ENCODE assay signal across 13 cellular contexts in the genomic region with DNA sequence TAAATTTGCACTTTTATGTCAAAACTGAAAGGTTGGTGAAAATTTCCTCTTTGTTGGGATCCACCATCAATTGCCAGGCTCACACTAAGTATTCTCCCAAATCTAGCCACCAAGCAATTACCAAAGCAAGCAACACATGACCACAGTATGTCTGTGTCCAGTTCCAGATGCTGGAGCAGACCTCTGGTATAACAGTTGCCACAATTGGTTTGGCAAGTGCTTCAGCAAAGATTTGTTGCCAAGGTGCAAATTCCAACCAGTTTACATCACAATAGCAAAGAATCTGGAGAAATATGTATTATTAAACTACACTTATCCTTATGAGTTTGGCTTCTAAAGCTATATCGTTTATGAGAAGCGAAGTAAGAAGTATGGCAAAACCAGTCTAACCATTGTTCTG. TPM values are rescaled to one million over a fixed set of nuclear protein-coding genes. Genes with fewer than 3 reads are reported as not detected.
DNase-seq lines count a peak whose midpoint lies in the region; TF ChIP-seq lines count a peak whose summit lies in the region.
"Had no signal": no experiment of that assay in that cellular context is flagged by ENCODE, and none has a peak within 500 bp of the region (broad histone marks: within the 10 kb centered on the region; RNA-seq: fewer than 3 reads in every experiment).

No MANE protein-coding gene starts in this region.

- DNase-seq in AG09309 (ENCODE audit: low read depth) (peak; percentile 93), MG63 (peak; percentile 79), dermis microvascular lymphatic vessel endothelial cell (ENCODE audit: low read depth in 2 of 2) (peak; percentile 39 to 55), myocyte (ENCODE audit: low read depth) (peak; percentile 91), middle frontal gyrus (ENCODE audit: extremely low spot score, low spot score) (no peak), HuH-7.5 (ENCODE audit: low spot score) (no peak), cortex of kidney (lab: John Stamatoyannopoulos, UW) (no peak)
- DNase-seq in activated CD4-positive, alpha-beta T cell treated with anti-CD3 and anti-CD28 coated beads, Interleukin-2, amount 10 ng/mL, durations not matched to agents 7 days and 5 days, result no peak
- DNase-seq: activated CD4-positive, alpha-beta T cell treated with anti-CD3 and anti-CD28 coated beads for 48 hours; NCI-H1436 treated with DMSO at 0.1 percent for 48 hours; stimulated activated CD4-positive, alpha-beta T cell treated with anti-CD3 and anti-CD28 coated beads, Interleukin-12 subunit alpha, Interleukin-12 subunit beta, amount 100 ng/mL, for 4 hours had no signal

- H3K4me3 ChIP-seq in AG09309 (ENCODE audit: control insufficient read depth, low read depth, low read length), result no peak overlapping the region
- H3K4me3 ChIP-seq in MG63, result no peak overlapping the region
- H3K4me3 ChIP-seq: vagina had no signal

- POLR2A ChIA-PET in activated CD4-positive, alpha-beta T cell treated with anti-CD3 and anti-CD28 coated beads, Interleukin-2, amount 10 ng/mL, durations not matched to agents 7 days and 5 days (lab: Charles Lee), result no interaction called here

- H3K36me3 Mint-ChIP-seq in activated CD4-positive, alpha-beta T cell treated with anti-CD3 and anti-CD28 coated beads, Interleukin-2, amount 10 ng/mL, durations not matched to agents 7 days and 5 days (ENCODE audit: low read depth), result peaks cover 46% of the 10 kb centered on the region

- no peaks in the 10 kb centered on the region for H3K27me3 Mint-ChIP-seq in activated CD4-positive, alpha-beta T cell treated with anti-CD3 and anti-CD28 coated beads, Interleukin-2, amount 10 ng/mL, durations not matched to agents 7 days and 5 days

- no peak overlapping the region for H3K4me3 Mint-ChIP-seq in activated CD4-positive, alpha-beta T cell treated with anti-CD3 and anti-CD28 coated beads, Interleukin-2, amount 10 ng/mL, durations not matched to agents 7 days and 5 days

- no peaks in the 10 kb centered on the region for H3K27me3 ChIP-seq in MG63
- H3K27me3 ChIP-seq: vagina had no signal

- CTCF ChIA-PET in activated CD4-positive, alpha-beta T cell treated with anti-CD3 and anti-CD28 coated beads, Interleukin-2, amount 10 ng/mL, durations not matched to agents 7 days and 5 days (lab: Charles Lee), result interaction anchor here (1.4 kb wide), 2 partner anchors 10 to 12 kb away, joined by 3 read pairs; no protein-coding TSS in a partner anchor

- peaks cover 44% of the 10 kb centered on the region for H3K36me3 ChIP-seq in MG63
- H3K36me3 ChIP-seq: vagina had no signal

- peaks cover 6% of the 10 kb centered on the region for H3K9me3 Mint-ChIP-seq in activated CD4-positive, alpha-beta T cell treated with anti-CD3 and anti-CD28 coated beads, Interleukin-2, amount 10 ng/mL, durations not matched to agents 7 days and 5 days
- H3K9me3 Mint-ChIP-seq: activated T-helper 2 cell treated with anti-CD3 and anti-CD28 coated beads, Interferon-gamma antibody, Interleukin-2, Interleukin-4, amounts not matched to agents 10 μg/mL and 5 μg/mL and 100 μg/mL, durations not matched to agents 14 hours and 24 hours and 36 hours had no signal

- peaks cover 1% of the 10 kb centered on the region; the same call in 1 of the 2 replicates for H3K9me3 ChIP-seq in MG63
- H3K9me3 ChIP-seq: vagina had no signal

- no peak overlapping the region for H3K27ac Mint-ChIP-seq in activated CD4-positive, alpha-beta T cell treated with anti-CD3 and anti-CD28 coated beads, Interleukin-2, amount 10 ng/mL, durations not matched to agents 7 days and 5 days
- H3K27ac Mint-ChIP-seq: activated T-helper 2 cell treated with anti-CD3 and anti-CD28 coated beads, Interferon-gamma antibody, Interleukin-2, Interleukin-4, amounts not matched to agents 10 μg/mL and 5 μg/mL and 100 μg/mL, durations not matched to agents 14 hours and 24 hours and 36 hours had no signal

- peaks cover 5% of the 10 kb centered on the region for H3K4me1 Mint-ChIP-seq in activated CD4-positive, alpha-beta T cell treated with anti-CD3 and anti-CD28 coated beads, Interleukin-2, amount 10 ng/mL, durations not matched to agents 7 days and 5 days

- TF ChIP-seq CTCF in AG09309 (IDR thresholded peaks at IDR 0.05; ENCODE audit: control insufficient read depth, insufficient read depth, low read depth, low read length, missing control alignments), result no peak

RNA-seq across cellular contexts. Expression of a gene that starts 6.4 kb away (rescaled TPM):
- 13.8 and 21.6 TPM in 2 replicates for total RNA-seq in MG63 (2014; rRNA removed; shearing (Covaris generic); ENCODE audit: low replicate concordance)
- total RNA-seq in dermis microvascular lymphatic vessel endothelial cell (3.3 and 4.6 TPM in 2 replicates), myocyte (4.0 and 5.0 TPM in 2 replicates)
- polyA plus RNA-seq in myocyte (2012), result 33.0 TPM
- 10 to 100 TPM; 20.2 to 20.3 TPM for total RNA-seq in activated CD4-positive, alpha-beta T cell treated with anti-CD3 and anti-CD28 coated beads, Interleukin-2, amount 10 ng/mL, durations not matched to agents 7 days and 5 days

RNA-seq across cellular contexts. Expression of a gene that starts 6.5 kb away (rescaled TPM):
- total RNA-seq in MG63 (2014; rRNA removed; shearing (Covaris generic); ENCODE audit: low replicate concordance), result 5.7 and 10.4 TPM in 2 replicates
- total RNA-seq in dermis microvascular lymphatic vessel endothelial cell (10.7 and 13.9 TPM in 2 replicates), myocyte (9.3 and 13.4 TPM in 2 replicates)
- 8.7 TPM for polyA plus RNA-seq in myocyte (2012)
- 1 to 10 TPM; 4.5 TPM for total RNA-seq in activated CD4-positive, alpha-beta T cell treated with anti-CD3 and anti-CD28 coated beads, Interleukin-2, amount 10 ng/mL, durations not matched to agents 7 days and 5 days

Comparison
In these comparisons a context has a peak if more than half of its experiments do, and no peak if none do; other contexts are left out.
1. DNase-seq: peak in AG09309 (single experiment), MG63 (single experiment), dermis microvascular lymphatic vessel endothelial cell (2 of 2) and myocyte (single experiment); none in middle frontal gyrus (single experiment), activated CD4-positive, alpha-beta T cell treated with anti-CD3 and anti-CD28 coated beads, Interleukin-2, amount 10 ng/mL, durations not matched to agents 7 days and 5 days (single experiment), HuH-7.5 (single experiment) and cortex of kidney (single experiment).